In the genomic region with DNA sequence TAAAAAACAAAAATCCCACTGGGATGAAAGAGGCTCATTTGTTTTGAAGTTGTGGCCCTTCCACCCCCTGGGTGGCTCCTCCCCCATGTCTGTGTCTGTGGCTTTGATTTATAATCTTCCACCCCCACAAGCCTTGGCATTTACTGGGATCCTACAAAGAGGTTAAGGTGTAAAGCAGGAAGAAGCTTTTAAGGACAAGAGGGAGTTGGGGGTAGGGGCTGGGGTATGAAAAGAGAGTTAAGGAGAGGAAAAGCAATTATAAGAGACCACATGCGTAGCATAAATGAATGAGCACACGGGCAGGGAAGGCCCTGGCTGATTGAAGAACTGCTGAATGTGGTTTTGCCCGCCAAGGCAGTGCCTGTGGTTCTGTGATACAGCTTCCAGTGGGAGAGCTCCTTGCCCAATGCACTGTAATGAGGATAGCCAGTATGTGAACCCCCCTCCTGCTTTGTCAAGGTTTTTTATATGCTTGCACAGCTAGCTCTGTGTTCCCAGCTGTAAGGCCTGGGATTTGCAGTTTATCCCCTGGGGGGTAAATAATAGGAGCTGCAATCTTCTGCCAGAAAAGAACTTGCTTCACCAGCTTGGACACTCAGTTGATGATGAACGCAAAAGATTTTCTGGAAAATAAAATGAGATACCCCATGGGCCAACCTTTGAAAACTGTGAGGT, we compare ENCODE assay signal across 8 cellular contexts. TPM values are rescaled to one million over a fixed set of nuclear protein-coding genes. Genes with fewer than 3 reads are reported as not detected.
DNase-seq lines count a peak whose midpoint lies in the region; ATAC-seq and TF ChIP-seq lines count a peak whose summit lies in the region.

No MANE protein-coding gene starts in this region.

- TF ChIP-seq CTCF in AG09309 (IDR thresholded peaks at IDR 0.05; ENCODE audit: control insufficient read depth, insufficient read depth, low read depth, low read length, missing control alignments) = no peak
- TF ChIP-seq CTCF in coronary artery (IDR thresholded peaks at IDR 0.05) = no peak
- TF ChIP-seq CTCF in right lobe of liver (IDR thresholded peaks at IDR 0.05) = no peak

- H3K4me1 ChIP-seq in mucosa of rectum (ENCODE audit: control insufficient read depth in 2 of 2, insufficient read depth in 2 of 2, low read length in 2 of 2) (peaks cover 68 to 81% of the 10 kb centered on the region in 2 donors), right lobe of liver (peaks cover 0 to 10% (median 2%) of the 10 kb centered on the region in 4 donors)

- DNase-seq in AG09309 (ENCODE audit: low read depth) = peak; percentile 81
- DNase-seq in NCI-H146 treated with DMSO at 0.1 percent for 48 hours (lab: John Stamatoyannopoulos, UW; ENCODE audit: unreplicated experiment) = peak; percentile 38
- no peak for DNase-seq in coronary artery (ENCODE audit: low spot score)
- no peak for DNase-seq in right lobe of liver
- no peak for DNase-seq in sciatic nerve (ENCODE audit: low spot score)
- DNase-seq in erythroblast (lab: John Stamatoyannopoulos, UW) = no peak
- DNase-seq in NCI-H187 (lab: John Stamatoyannopoulos, UW) = no peak

- H3K9me3 ChIP-seq in mucosa of rectum (ENCODE audit: control insufficient read depth in 2 of 2, low read length in 2 of 2) = no peaks in the 10 kb centered on the region
- H3K9me3 ChIP-seq in right lobe of liver = no peaks in the 10 kb centered on the region

- H3K36me3 ChIP-seq in mucosa of rectum (ENCODE audit: control insufficient read depth in 2 of 2, insufficient read depth in 2 of 2, low read length in 2 of 2) (no peaks in the 10 kb centered on the region), right lobe of liver (no peaks in the 10 kb centered on the region)

- H3K4me3 ChIP-seq in AG09309 (ENCODE audit: control insufficient read depth, low read depth, low read length) = no peak overlapping the region
- H3K4me3 ChIP-seq in coronary artery = no peak overlapping the region
- no peak overlapping the region for H3K4me3 ChIP-seq in mucosa of rectum (ENCODE audit: low read length in 2 of 2)
- no peak overlapping the region for H3K4me3 ChIP-seq in right lobe of liver

- intact Hi-C loops in right lobe of liver (cut with DNase I) (no loop called here), sciatic nerve (cut with DNase I) (no loop called here)

- H3K27me3 ChIP-seq in mucosa of rectum (ENCODE audit: control insufficient read depth in 2 of 2, insufficient read depth in 2 of 2, low read length in 2 of 2) (no peaks in the 10 kb centered on the region), right lobe of liver (no peaks in the 10 kb centered on the region)

- H3K9ac ChIP-seq in mucosa of rectum (ENCODE audit: low read depth in 1 of 2, low read length in 2 of 2) = peak overlapping the region; percentile 8 to 60

- H3K27ac ChIP-seq in coronary artery (peak overlapping the region; percentile 22 to 80), mucosa of rectum (ENCODE audit: low read depth in 2 of 2, low read length in 2 of 2) (peak overlapping the region; percentile 64 to 75), right lobe of liver (no peak overlapping the region)

- ATAC-seq in right lobe of liver (no peak), sciatic nerve (no peak)

- TF ChIP-seq POLR2A in right lobe of liver (IDR thresholded peaks at IDR 0.05) = no peak
- TF ChIP-seq POLR2A in erythroblast (IDR thresholded peaks at IDR 0.05; ENCODE audit: low read length) = no peak

- WGBS in right lobe of liver (ENCODE audit: insufficient coverage, low coverage, low lambda C conversion rate, missing lambda C conversion rate) = 63% methylated on average over 4 of the region's 4 CpGs

RNA-seq across cellular contexts. Expression of gene KMT2E, which starts 34.7 kb away (rescaled TPM):
- total RNA-seq in right lobe of liver (10 to 100 TPM; 21.6 to 31.6 (median 25.3) TPM), sciatic nerve (161 TPM)

Comparison
In these comparisons a context has a peak if more than half of its experiments do, and no peak if none do; other contexts are left out.
1. DNase-seq: peak in AG09309 (single experiment) and NCI-H146 treated with DMSO at 0.1 percent for 48 hours (single experiment); none in coronary artery (single experiment), right lobe of liver (0 of 3), sciatic nerve (single experiment), erythroblast (0 of 2) and NCI-H187 (0 of 2).
2. H3K27ac ChIP-seq: peak in coronary artery (2 of 2) and mucosa of rectum (2 of 2); none in right lobe of liver (0 of 3).